In genomic region chr9:138069731-138070456, GRCh38 we compare ENCODE assay signal across 2 cellular contexts.
TF ChIP-seq lines count a peak whose summit lies in the region.

No MANE protein-coding gene starts in this region.

TF ChIP-seq in SK-N-SH, 30 proteins besides CTCF, POLR2A, EP300 and RAD21:
- TF ChIP-seq TCF12 (IDR thresholded peaks at IDR 0.05), result no peak
- no peak for TF ChIP-seq NFIC (IDR thresholded peaks at IDR 0.05; ENCODE audit: borderline replicate concordance)
- no peak for TF ChIP-seq ZBTB33 (IDR thresholded peaks at IDR 0.05; ENCODE audit: borderline replicate concordance, low read depth)
- no peak for TF ChIP-seq MXI1 (IDR thresholded peaks at IDR 0.05; ENCODE audit: low read depth, low read length)
- no peak for TF ChIP-seq JUND (IDR thresholded peaks at IDR 0.05)
- TF ChIP-seq RCOR1 (IDR thresholded peaks at IDR 0.05; ENCODE audit: low read length), result no peak
- no peak for TF ChIP-seq SIN3A (IDR thresholded peaks at IDR 0.05; ENCODE audit: borderline replicate concordance, low read depth, low read length)
- no peak for TF ChIP-seq GATA2 (CRISPR knock-in tag; IDR thresholded peaks at IDR 0.05)
- no peak for TF ChIP-seq MEF2A (IDR thresholded peaks at IDR 0.05; ENCODE audit: borderline replicate concordance, low read depth)
- TF ChIP-seq FOXJ3 (CRISPR knock-in tag; IDR thresholded peaks at IDR 0.05), result no peak
- TF ChIP-seq TEAD4 (IDR thresholded peaks at IDR 0.05; ENCODE audit: borderline replicate concordance, insufficient read depth), result no peak
- no peak for TF ChIP-seq YY1 (IDR thresholded peaks at IDR 0.05; ENCODE audit: low read depth)
- TF ChIP-seq EZH2phosphoT487 (IDR thresholded peaks at IDR 0.05; ENCODE audit: borderline replicate concordance, low read depth), result no peak
- no peak for TF ChIP-seq RXRA (IDR thresholded peaks at IDR 0.05; ENCODE audit: borderline replicate concordance, low read depth)
- no peak for TF ChIP-seq TAF1 (IDR thresholded peaks at IDR 0.05; ENCODE audit: borderline replicate concordance, low read depth, low read length)
- TF ChIP-seq NRF1 (IDR thresholded peaks at IDR 0.05; ENCODE audit: low read depth, low read length), result no peak
- TF ChIP-seq ELF1 (IDR thresholded peaks at IDR 0.05), result no peak
- no peak for TF ChIP-seq FOSL2 (IDR thresholded peaks at IDR 0.05; ENCODE audit: borderline replicate concordance, low read depth)
TF ChIP-seq in SK-N-SH: peak in this region for 0.

TF ChIP-seq in SK-N-SH treated with all-trans-retinoic acid at 6 μM for 48 hours, 23 proteins besides CTCF, POLR2A, EP300 and RAD21:
- no peak for TF ChIP-seq PATZ1 (CRISPR knock-in tag; IDR thresholded peaks at IDR 0.05; ENCODE audit: borderline replicate concordance)
- no peak for TF ChIP-seq ZNF8 (CRISPR knock-in tag; IDR thresholded peaks at IDR 0.05)
- TF ChIP-seq OSR1 (CRISPR knock-in tag; IDR thresholded peaks at IDR 0.05), result no peak
- no peak for TF ChIP-seq RARB (CRISPR knock-in tag; IDR thresholded peaks at IDR 0.05)
- TF ChIP-seq TSHZ2 (CRISPR knock-in tag; IDR thresholded peaks at IDR 0.05), result no peak
- no peak for TF ChIP-seq ZC3H10 (CRISPR knock-in tag; IDR thresholded peaks at IDR 0.05)
- no peak for TF ChIP-seq CSRNP3 (CRISPR knock-in tag; IDR thresholded peaks at IDR 0.05)
- TF ChIP-seq BACH2 (CRISPR knock-in tag; IDR thresholded peaks at IDR 0.05; ENCODE audit: borderline replicate concordance), result no peak
- no peak for TF ChIP-seq TOX (CRISPR knock-in tag; IDR thresholded peaks at IDR 0.05; ENCODE audit: borderline replicate concordance)
- TF ChIP-seq CSDC2 (CRISPR knock-in tag; IDR thresholded peaks at IDR 0.05), result no peak
- no peak for TF ChIP-seq CREB5 (CRISPR knock-in tag; IDR thresholded peaks at IDR 0.05; ENCODE audit: low read depth)
- TF ChIP-seq ESRRG (CRISPR knock-in tag; IDR thresholded peaks at IDR 0.05), result no peak
